Comparison of ENCODE assay signal across 1 cellular context in the genomic region with DNA sequence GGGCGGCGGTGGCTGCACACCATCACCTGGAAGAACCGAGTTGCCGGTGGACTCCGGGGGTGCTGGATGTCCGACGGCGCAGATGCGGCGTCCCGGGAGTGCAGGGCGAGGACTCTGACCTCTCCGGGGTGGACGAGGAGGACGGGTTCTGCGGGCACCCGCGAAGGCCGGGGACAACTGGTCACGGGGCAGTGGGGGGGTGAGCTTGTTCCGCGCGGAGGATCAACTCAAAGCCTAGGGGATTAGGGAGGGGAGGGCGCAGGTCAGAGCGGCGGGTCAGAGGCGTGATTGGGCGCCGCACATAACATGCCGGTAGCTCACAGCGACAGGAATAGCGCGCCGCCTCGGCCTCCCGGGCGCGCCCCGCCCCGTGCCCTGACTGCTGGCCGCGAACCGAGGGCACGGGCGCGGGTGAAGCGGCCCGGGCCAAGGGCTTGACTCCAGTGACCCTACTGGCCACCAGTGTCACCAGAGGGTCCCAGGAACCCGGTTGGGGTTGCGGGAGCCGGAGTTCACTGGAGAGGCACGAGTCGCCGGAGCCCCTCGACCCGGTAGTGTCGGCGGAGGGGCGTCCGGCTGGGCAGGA.
TF ChIP-seq lines count a peak whose summit lies in the region.

A gene with protein sequence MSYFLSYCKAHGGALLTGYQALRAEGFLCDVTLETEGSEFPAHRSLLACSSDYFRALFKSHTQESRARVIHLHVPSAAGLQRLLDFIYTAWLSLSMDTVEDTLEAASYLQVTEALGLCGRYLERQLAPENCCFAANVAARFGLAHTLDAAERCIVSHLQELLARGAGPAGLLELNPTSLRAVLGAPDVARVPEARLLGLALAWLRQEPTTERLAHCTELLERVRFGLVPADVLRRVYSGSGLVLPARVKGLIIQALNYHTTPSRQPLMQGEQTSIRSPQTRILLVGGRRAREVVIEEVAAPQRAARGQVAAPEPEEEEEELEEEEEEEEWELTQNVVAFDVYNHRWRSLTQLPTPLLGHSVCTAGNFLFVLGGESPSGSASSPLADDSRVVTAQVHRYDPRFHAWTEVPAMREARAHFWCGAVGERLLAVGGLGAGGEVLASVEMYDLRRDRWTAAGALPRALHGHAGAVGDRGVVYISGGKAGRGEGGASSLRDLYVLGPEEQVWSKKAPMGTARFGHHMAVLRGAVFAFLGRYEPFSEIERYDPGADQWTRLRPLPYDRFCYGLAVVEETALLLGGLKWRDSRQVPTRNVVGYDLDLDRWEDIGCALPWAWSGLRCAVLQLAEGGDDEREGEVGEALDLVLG (minus strand): TSS at position 179 of the 586 bp plus-strand sequence. CDS start 542 bp downstream, outside the sequence.

TF ChIP-seq in SK-N-SH treated with all-trans-retinoic acid at 6 μM for 48 hours, 23 proteins besides CTCF, POLR2A, EP300 and RAD21 (continued from another document):
- TF ChIP-seq, protein P1, sequence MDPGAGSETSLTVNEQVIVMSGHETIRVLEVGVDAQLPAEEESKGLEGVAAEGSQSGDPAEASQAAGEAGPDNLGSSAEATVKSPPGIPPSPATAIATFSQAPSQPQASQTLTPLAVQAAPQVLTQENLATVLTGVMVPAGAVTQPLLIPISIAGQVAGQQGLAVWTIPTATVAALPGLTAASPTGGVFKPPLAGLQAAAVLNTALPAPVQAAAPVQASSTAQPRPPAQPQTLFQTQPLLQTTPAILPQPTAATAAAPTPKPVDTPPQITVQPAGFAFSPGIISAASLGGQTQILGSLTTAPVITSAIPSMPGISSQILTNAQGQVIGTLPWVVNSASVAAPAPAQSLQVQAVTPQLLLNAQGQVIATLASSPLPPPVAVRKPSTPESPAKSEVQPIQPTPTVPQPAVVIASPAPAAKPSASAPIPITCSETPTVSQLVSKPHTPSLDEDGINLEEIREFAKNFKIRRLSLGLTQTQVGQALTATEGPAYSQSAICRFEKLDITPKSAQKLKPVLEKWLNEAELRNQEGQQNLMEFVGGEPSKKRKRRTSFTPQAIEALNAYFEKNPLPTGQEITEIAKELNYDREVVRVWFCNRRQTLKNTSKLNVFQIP (CRISPR knock-in tag; IDR thresholded peaks at IDR 0.05; ENCODE audit: borderline replicate concordance, low read depth), result no peak
- no peak for TF ChIP-seq SNAI2 (CRISPR knock-in tag; IDR thresholded peaks at IDR 0.05)
- TF ChIP-seq ARNTL (CRISPR knock-in tag; IDR thresholded peaks at IDR 0.05; ENCODE audit: borderline replicate concordance, low read depth), result no peak
